9 cellular contexts compared by ENCODE assay signal in genomic region chr2:20430461-20431302, GRCh38. TPM values are rescaled to one million over a fixed set of nuclear protein-coding genes. Genes with fewer than 3 reads are reported as not detected.
DNase-seq lines count a peak whose midpoint lies in the region; ATAC-seq lines count a peak whose summit lies in the region.
"Had no signal": no experiment of that assay in that cellular context is flagged by ENCODE, and none has a peak within 500 bp of the region (broad histone marks: within the 10 kb centered on the region; RNA-seq: fewer than 3 reads in every experiment).

No MANE protein-coding gene starts in this region.

- H3K4me1 ChIP-seq in mucosa of rectum (ENCODE audit: control insufficient read depth in 2 of 2, insufficient read depth in 2 of 2, low read length in 2 of 2) = peaks cover 0 to 10% of the 10 kb centered on the region in 2 donors

- no peaks in the 10 kb centered on the region for H3K9me3 Mint-ChIP-seq in activated CD4-positive, alpha-beta memory T cell treated with anti-CD3 and anti-CD28 coated beads for 36 hours
- H3K9me3 Mint-ChIP-seq: activated naive CD4-positive, alpha-beta T cell treated with anti-CD3 and anti-CD28 coated beads, Interleukin-2, amount 50 U/mL, for 24 hours had no signal

- POLR2A ChIA-PET in activated CD4-positive, alpha-beta memory T cell treated with anti-CD3 and anti-CD28 coated beads for 36 hours (lab: Charles Lee) = interaction anchor here (0.6 to 0.9 kb wide), 2 partner anchors 9 to 16 kb away, joined by 3 read pairs; partner anchors contain the start of gene RHOB

- peaks cover 14% of the 10 kb centered on the region for H3K4me1 Mint-ChIP-seq in activated CD4-positive, alpha-beta memory T cell treated with anti-CD3 and anti-CD28 coated beads for 36 hours (ENCODE audit: low read depth)
- H3K4me1 Mint-ChIP-seq: activated naive CD4-positive, alpha-beta T cell treated with anti-CD3 and anti-CD28 coated beads, Interleukin-2, amount 50 U/mL, for 24 hours had no signal

- H3K9me3 ChIP-seq in mucosa of rectum (ENCODE audit: control insufficient read depth in 2 of 2, low read length in 2 of 2) = no peaks in the 10 kb centered on the region

- no peak overlapping the region for H3K9ac ChIP-seq in mucosa of rectum (ENCODE audit: low read depth in 1 of 2, low read length in 2 of 2)

- no peak overlapping the region for H3K4me3 Mint-ChIP-seq in activated CD4-positive, alpha-beta memory T cell treated with anti-CD3 and anti-CD28 coated beads for 36 hours
- H3K4me3 Mint-ChIP-seq: activated naive CD4-positive, alpha-beta T cell treated with anti-CD3 and anti-CD28 coated beads, Interleukin-2, amount 50 U/mL, for 24 hours had no signal

- intact Hi-C loops in activated CD4-positive, alpha-beta memory T cell treated with anti-CD3 and anti-CD28 coated beads for 36 hours (cut with micrococcal nuclease) = loop anchor here (1.0 kb wide), 1 partner anchor 63 kb away; no protein-coding TSS in a partner anchor

- H3K36me3 ChIP-seq in mucosa of rectum (ENCODE audit: control insufficient read depth in 2 of 2, insufficient read depth in 2 of 2, low read length in 2 of 2) = no peaks in the 10 kb centered on the region

- no peak overlapping the region for H3K4me3 ChIP-seq in mucosa of rectum (ENCODE audit: low read length in 2 of 2)

- no peaks in the 10 kb centered on the region for H3K27me3 ChIP-seq in mucosa of rectum (ENCODE audit: control insufficient read depth in 2 of 2, insufficient read depth in 2 of 2, low read length in 2 of 2)

- no peaks in the 10 kb centered on the region for H3K36me3 Mint-ChIP-seq in activated CD4-positive, alpha-beta memory T cell treated with anti-CD3 and anti-CD28 coated beads for 36 hours

- CTCF ChIA-PET in activated CD4-positive, alpha-beta memory T cell treated with anti-CD3 and anti-CD28 coated beads for 36 hours (lab: Charles Lee) = interaction anchor here (0.9 to 5.8 kb wide), 4 partner anchors 10 to 211 kb away, joined by 3 to 31 read pairs (median 8); no protein-coding TSS in a partner anchor

- peak overlapping the region; percentile 24 to 41 for H3K27ac ChIP-seq in mucosa of rectum (ENCODE audit: low read depth in 2 of 2, low read length in 2 of 2)

- H3K27me3 Mint-ChIP-seq in activated CD4-positive, alpha-beta memory T cell treated with anti-CD3 and anti-CD28 coated beads for 36 hours = peaks cover 4% of the 10 kb centered on the region

- ATAC-seq in GM18868 (IDR thresholded peaks at IDR 0.05; ENCODE audit: unreplicated experiment) = peak; percentile 50
- peak; percentile 47 for ATAC-seq in HG02678 (IDR thresholded peaks at IDR 0.05; ENCODE audit: unreplicated experiment)
- ATAC-seq in HG03025 (IDR thresholded peaks at IDR 0.05; ENCODE audit: low FRiP score, unreplicated experiment) = no peak
- ATAC-seq in HG03457 (IDR thresholded peaks at IDR 0.05; ENCODE audit: unreplicated experiment) = no peak

- peak; percentile 62 for DNase-seq in activated CD4-positive, alpha-beta memory T cell treated with anti-CD3 and anti-CD28 coated beads for 36 hours
- DNase-seq in NCI-H2196 treated with DMSO at 0.1 percent for 48 hours (lab: John Stamatoyannopoulos, UW; ENCODE audit: unreplicated experiment) = no peak
- DNase-seq: H7 had no signal

- H3K27ac Mint-ChIP-seq in activated CD4-positive, alpha-beta memory T cell treated with anti-CD3 and anti-CD28 coated beads for 36 hours = no peak overlapping the region
- H3K27ac Mint-ChIP-seq: activated naive CD4-positive, alpha-beta T cell treated with anti-CD3 and anti-CD28 coated beads, Interleukin-2, amount 50 U/mL, for 24 hours had no signal

RNA-seq across cellular contexts. Expression of gene RHOB, which starts 16.2 kb away (rescaled TPM):
- total RNA-seq in activated CD4-positive, alpha-beta memory T cell treated with anti-CD3 and anti-CD28 coated beads for 36 hours = 10 to 100 TPM; 31.6 to 33.6 TPM

Comparison
In these comparisons a context has a peak if more than half of its experiments do, and no peak if none do; other contexts are left out.
1. ATAC-seq: peak in GM18868 (single experiment) and HG02678 (single experiment); none in HG03025 (single experiment) and HG03457 (single experiment).